Comparison of ENCODE assay signal across 22 cellular contexts in genomic region chr15:55659481-55659880, GRCh38.
DNase-seq lines count a peak whose midpoint lies in the region; ATAC-seq and TF ChIP-seq lines count a peak whose summit lies in the region.
"Had no signal": no experiment of that assay in that cellular context is flagged by ENCODE, and none has a peak within 500 bp of the region (broad histone marks: within the 10 kb centered on the region; RNA-seq: fewer than 3 reads in every experiment).

No MANE protein-coding gene starts in this region.

- H3K4me3 ChIP-seq in cardiac muscle cell (no peak overlapping the region), neural progenitor cell (no peak overlapping the region)
- H3K4me3 ChIP-seq: BLaER1, HAP-1 had no signal

- H3K4me1 ChIP-seq in cardiac muscle cell (ENCODE audit: low read depth): peaks cover 51% of the 10 kb centered on the region
- peaks cover 41% of the 10 kb centered on the region for H3K4me1 ChIP-seq in neural progenitor cell
- H3K4me1 ChIP-seq: BLaER1 had no signal

- peak overlapping the region; percentile 12 for H3K4me2 ChIP-seq in neural progenitor cell
- H3K4me2 ChIP-seq: BLaER1 had no signal

- peak overlapping the region; percentile 97 for H3K27ac ChIP-seq in cardiac muscle cell
- peak overlapping the region; percentile 74 for H3K27ac ChIP-seq in neural progenitor cell
- H3K27ac ChIP-seq: 22Rv1, BLaER1, C4-2B had no signal

- H3K36me3 Mint-ChIP-seq in mesothelial cell of epicardium: peaks cover 6% of the 10 kb centered on the region
- H3K36me3 Mint-ChIP-seq in neural progenitor cell: peaks cover 34% of the 10 kb centered on the region
- H3K36me3 Mint-ChIP-seq in type B pancreatic cell: peaks cover 7% of the 10 kb centered on the region
- H3K36me3 Mint-ChIP-seq: CD8-positive, alpha-beta memory T cell had no signal

- intact Hi-C loops in Right ventricle myocardium superior (cut with DNase I) (loop anchor here (10.0 kb wide), 1 partner anchor 185 kb away; no protein-coding TSS in a partner anchor), head of caudate nucleus (cut with DNase I) (loop anchor here (10.0 kb wide), 1 partner anchor 185 kb away; no protein-coding TSS in a partner anchor)

- no peak overlapping the region for H3K9ac ChIP-seq in neural progenitor cell
- H3K9ac ChIP-seq: BLaER1 had no signal

- peaks cover 49% of the 10 kb centered on the region for H3F3A ChIP-seq in neural progenitor cell (ENCODE audit: low read depth)

- H4K20me1 ChIP-seq in neural progenitor cell (ENCODE audit: low read depth): peaks cover 47% of the 10 kb centered on the region
- H4K20me1 ChIP-seq: BLaER1 had no signal

- no peaks in the 10 kb centered on the region for H3K9me3 ChIP-seq in cardiac muscle cell (ENCODE audit: low read depth)
- no peaks in the 10 kb centered on the region for H3K9me3 ChIP-seq in neural progenitor cell (ENCODE audit: low read depth)
- H3K9me3 ChIP-seq: BLaER1, HAP-1 had no signal

- no peak for DNase-seq in cardiac muscle cell (ENCODE audit: low read depth in 1 of 2, low spot score in 1 of 2)
- DNase-seq in Right ventricle myocardium superior: no peak
- no peak for DNase-seq in mesothelial cell of epicardium (ENCODE audit: low spot score in 2 of 2, unreplicated experiment in 2 of 2)
- no peak for DNase-seq in neural progenitor cell (ENCODE audit: low spot score)
- no peak for DNase-seq in type B pancreatic cell (ENCODE audit: extremely low spot score, unreplicated experiment)
- no peak for DNase-seq in stimulated activated CD4-positive, alpha-beta T cell treated with anti-CD3 and anti-CD28 coated beads, Interleukin-4, amount 100 ng/mL, for 1 hour
- no peak for DNase-seq in head of caudate nucleus
- no peak for DNase-seq in NCI-H1048 (lab: John Stamatoyannopoulos, UW)
- DNase-seq: Calu3; CD4-positive, alpha-beta T cell; CD8-positive, alpha-beta memory T cell; COR-L47; DMS53; DMS79 treated with DMSO at 0.1 percent for 48 hours; GF-D8; GOT3; HFFc6 had no signal

- ATAC-seq in Right ventricle myocardium superior (ENCODE audit: poor library complexity): no peak

- H3K27me3 ChIP-seq in cardiac muscle cell (no peaks in the 10 kb centered on the region), neural progenitor cell (no peaks in the 10 kb centered on the region)
- H3K27me3 ChIP-seq: BLaER1 had no signal

- no peaks in the 10 kb centered on the region for H3K27me3 Mint-ChIP-seq in mesothelial cell of epicardium (ENCODE audit: low read depth)
- H3K27me3 Mint-ChIP-seq in neural progenitor cell (ENCODE audit: insufficient read depth, low read depth): peaks cover 6% of the 10 kb centered on the region
- no peaks in the 10 kb centered on the region for H3K27me3 Mint-ChIP-seq in type B pancreatic cell
- H3K27me3 Mint-ChIP-seq: B cell; CD4-positive, alpha-beta T cell had no signal

- peaks cover 45% of the 10 kb centered on the region for H3K4me1 Mint-ChIP-seq in mesothelial cell of epicardium
- peaks cover 69% of the 10 kb centered on the region for H3K4me1 Mint-ChIP-seq in neural progenitor cell
- H3K4me1 Mint-ChIP-seq in type B pancreatic cell (ENCODE audit: unreplicated experiment): peaks cover 37% of the 10 kb centered on the region
- H3K4me1 Mint-ChIP-seq: B cell; CD8-positive, alpha-beta memory T cell had no signal

- TF ChIP-seq CTCF in cardiac muscle cell (IDR thresholded peaks at IDR 0.05; ENCODE audit: low read depth, low read length): no peak
- TF ChIP-seq CTCF in mesothelial cell of epicardium (IDR thresholded peaks at IDR 0.05; ENCODE audit: unreplicated experiment): no peak
- TF ChIP-seq CTCF in neural progenitor cell (IDR thresholded peaks at IDR 0.05): no peak
- TF ChIP-seq CTCF in type B pancreatic cell (conservative IDR thresholded peaks at IDR 0.05): no peak

- H3K36me3 ChIP-seq in cardiac muscle cell (peaks cover 12% of the 10 kb centered on the region), neural progenitor cell (no peaks in the 10 kb centered on the region)
- H3K36me3 ChIP-seq: BLaER1, HAP-1 had no signal

- peaks cover 92% of the 10 kb centered on the region for H3K79me2 ChIP-seq in neural progenitor cell (ENCODE audit: low read depth)

- H3K4me3 Mint-ChIP-seq in mesothelial cell of epicardium (no peak overlapping the region), neural progenitor cell (peak overlapping the region; percentile 48), type B pancreatic cell (no peak overlapping the region)
- H3K4me3 Mint-ChIP-seq: B cell; CD4-positive, alpha-beta T cell; CD8-positive, alpha-beta memory T cell; HFFc6 had no signal

- H3K27ac Mint-ChIP-seq in mesothelial cell of epicardium (peak overlapping the region; percentile 45), neural progenitor cell (peak overlapping the region; percentile 38), type B pancreatic cell (peak overlapping the region; percentile 5)
- H3K27ac Mint-ChIP-seq: B cell; CD4-positive, alpha-beta T cell; CD8-positive, alpha-beta memory T cell; HFFc6 had no signal

- H2AFZ ChIP-seq in neural progenitor cell (replicated peaks): no peak overlapping the region

- H3K9me3 Mint-ChIP-seq in mesothelial cell of epicardium (no peaks in the 10 kb centered on the region), neural progenitor cell (peaks cover 2% of the 10 kb centered on the region), type B pancreatic cell (no peaks in the 10 kb centered on the region)
- H3K9me3 Mint-ChIP-seq: CD4-positive, alpha-beta T cell; CD8-positive, alpha-beta memory T cell; HFFc6 had no signal
